In the genomic region with DNA sequence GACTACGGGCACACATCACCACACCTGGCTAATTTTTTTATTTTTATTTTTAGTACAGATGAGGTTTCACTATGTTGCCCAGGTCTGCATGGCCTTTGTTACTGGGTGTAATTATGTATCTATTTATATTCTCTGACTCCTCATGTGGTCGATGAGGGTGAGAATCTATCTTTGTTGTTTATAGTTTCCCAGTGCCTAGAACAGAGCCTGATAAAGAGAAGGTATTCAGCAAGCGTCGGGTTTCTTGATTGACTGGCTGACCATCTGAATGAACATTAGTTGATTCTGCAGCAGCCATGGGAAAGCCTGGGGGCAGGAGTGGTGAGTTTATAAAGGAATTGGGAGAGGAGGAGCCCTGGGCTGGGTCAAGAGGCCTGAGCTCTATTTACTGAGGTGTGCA, we compare ENCODE assay signal across 20 cellular contexts. TPM values are rescaled to one million over a fixed set of nuclear protein-coding genes. Genes with fewer than 3 reads are reported as not detected.
DNase-seq lines count a peak whose midpoint lies in the region; ATAC-seq and TF ChIP-seq lines count a peak whose summit lies in the region.
"Had no signal": no experiment of that assay in that cellular context is flagged by ENCODE, and none has a peak within 500 bp of the region (broad histone marks: within the 10 kb centered on the region; RNA-seq: fewer than 3 reads in every experiment).

No MANE protein-coding gene starts in this region.

- no peaks in the 10 kb centered on the region for H3K27me3 Mint-ChIP-seq in type B pancreatic cell
- H3K27me3 Mint-ChIP-seq: T-cell had no signal

- H2AFZ ChIP-seq in OCI-LY7 (ENCODE audit: low read length) = no peak overlapping the region

- intact Hi-C loops in OCI-LY7 (cut with micrococcal nuclease; ENCODE audit: unreplicated experiment) = no loop called here
- intact Hi-C loops in mucosa of descending colon (cut with DNase I, micrococcal nuclease) = no loop called here

- H3K36me3 ChIP-seq in OCI-LY7 (ENCODE audit: insufficient read depth, low read length) (no peaks in the 10 kb centered on the region), mucosa of descending colon (ENCODE audit: low read depth) (no peaks in the 10 kb centered on the region)

- H3K79me2 ChIP-seq in OCI-LY7 (ENCODE audit: insufficient read depth, low read depth, low read length) = no peaks in the 10 kb centered on the region

- H3K4me3 ChIP-seq in OCI-LY7 (ENCODE audit: low read depth, low read length, poor library complexity, severe bottlenecking) (no peak overlapping the region), mucosa of descending colon (no peak overlapping the region)
- H3K4me3 ChIP-seq: SK-N-MC had no signal

- no peak overlapping the region for H3K4me3 Mint-ChIP-seq in type B pancreatic cell
- H3K4me3 Mint-ChIP-seq: T-cell had no signal

- peak overlapping the region; percentile 71 for H3K27ac Mint-ChIP-seq in type B pancreatic cell
- H3K27ac Mint-ChIP-seq: T-cell had no signal

- H3K4me1 Mint-ChIP-seq in type B pancreatic cell (ENCODE audit: unreplicated experiment) = no peaks in the 10 kb centered on the region
- H3K4me1 Mint-ChIP-seq: T-cell had no signal

- peak overlapping the region; percentile 40 for H3K4me2 ChIP-seq in OCI-LY7 (ENCODE audit: low read length)

- peaks cover 31% of the 10 kb centered on the region for H3K4me1 ChIP-seq in OCI-LY7 (ENCODE audit: insufficient read depth, low read length, poor library complexity, severe bottlenecking)
- peaks cover 11% of the 10 kb centered on the region for H3K4me1 ChIP-seq in mucosa of descending colon (ENCODE audit: low read depth)

- no peaks in the 10 kb centered on the region for H4K20me1 ChIP-seq in OCI-LY7 (ENCODE audit: insufficient read depth, low read length)

- ATAC-seq in mucosa of descending colon (peak; percentile 21), HG03342 (IDR thresholded peaks at IDR 0.05; ENCODE audit: unreplicated experiment) (no peak)
- ATAC-seq: T-cell had no signal

- H3K36me3 Mint-ChIP-seq in type B pancreatic cell = no peaks in the 10 kb centered on the region
- H3K36me3 Mint-ChIP-seq: T-cell had no signal

- H3K9me2 ChIP-seq in OCI-LY7 (ENCODE audit: insufficient read depth, low read length) = no peaks in the 10 kb centered on the region

- POLR2A ChIA-PET in OCI-LY7 (lab: Charles Lee) = no interaction called here

- BruUV-seq in OCI-LY7 (replicated peaks; lab: Mats Ljungman, UMichigan) = no TSS peak

- CTCF ChIA-PET in OCI-LY7 (lab: Charles Lee; ENCODE audit: unreplicated experiment) = no interaction called here

- no peaks in the 10 kb centered on the region for H3K9me3 Mint-ChIP-seq in type B pancreatic cell
- H3K9me3 Mint-ChIP-seq: T-cell had no signal

- H3K9me3 ChIP-seq in OCI-LY7 (ENCODE audit: low read length) (no peaks in the 10 kb centered on the region), mucosa of descending colon (no peaks in the 10 kb centered on the region)

- TF ChIP-seq CTCF in OCI-LY7 (conservative IDR thresholded peaks at IDR 0.05; ENCODE audit: low read length) (no peak), mucosa of descending colon (IDR thresholded peaks at IDR 0.05) (no peak), type B pancreatic cell (conservative IDR thresholded peaks at IDR 0.05) (no peak)

- DNase-seq in DMS53 (lab: John Stamatoyannopoulos, UW) (peak; percentile 53), DMS53 treated with DMSO at 0.1 percent for 48 hours (lab: John Stamatoyannopoulos, UW; ENCODE audit: unreplicated experiment) (no peak), OCI-LY7 (ENCODE audit: low spot score) (peak; percentile 27), mucosa of descending colon (no peak), type B pancreatic cell (ENCODE audit: extremely low spot score, unreplicated experiment) (no peak), NCI-H774 (lab: John Stamatoyannopoulos, UW) (no peak)
- DNase-seq in stimulated activated CD4-positive, alpha-beta T cell treated with anti-CD3 and anti-CD28 coated beads, Interleukin-4, amount 100 ng/mL, for 1 hour = no peak
- DNase-seq: AML-193; DND-41; KBM-7; NCI-H1417 treated with DMSO at 0.1 percent for 48 hours; NCI-H2081; NCI-H446 treated with DMSO at 0.1 percent for 48 hours; NK-92 treated with Interleukin-12 subunit alpha and Interleukin-12 subunit beta, amount 100 ng/mL, for 24 hours; OCI-M1; T-cell had no signal

- H3K27ac ChIP-seq in OCI-LY7 (ENCODE audit: low read depth, low read length, poor library complexity, severe bottlenecking) = no peak overlapping the region
- H3K27ac ChIP-seq: 22Rv1, C4-2B, SK-N-MC had no signal

RNA-seq across cellular contexts. Expression of a gene that starts 28.5 kb away (rescaled TPM):
- 0.82 and 3.5 TPM in 2 replicates for total RNA-seq in OCI-LY7 (2014; rRNA removed; shearing (Covaris generic))
- total RNA-seq in OCI-LY7 (2022) = 8.6 and 11.1 TPM in 2 replicates
- 100 to 1,000 TPM; 146 to 381 (median 225) TPM for total RNA-seq in mucosa of descending colon
- 77.7 and 118 TPM in 2 replicates for total RNA-seq in type B pancreatic cell (ENCODE audit: low replicate concordance)

Comparison
In these comparisons a context has a peak if more than half of its experiments do, and no peak if none do; other contexts are left out.
1. DNase-seq: peak in DMS53 (single experiment) and OCI-LY7 (single experiment); none in DMS53 treated with DMSO at 0.1 percent for 48 hours (single experiment), mucosa of descending colon (0 of 3), type B pancreatic cell (single experiment), stimulated activated CD4-positive, alpha-beta T cell treated with anti-CD3 and anti-CD28 coated beads, Interleukin-4, amount 100 ng/mL, for 1 hour (single experiment) and NCI-H774 (single experiment).